28 cellular contexts compared by ENCODE assay signal in genomic region chr11:48168815-48169214, GRCh38. TPM values are rescaled to one million over a fixed set of nuclear protein-coding genes. Genes with fewer than 3 reads are reported as not detected.
"Had no signal": no experiment of that assay in that cellular context is flagged by ENCODE, and none has a peak within 500 bp of the region (broad histone marks: within the 10 kb centered on the region; RNA-seq: fewer than 3 reads in every experiment).

No MANE protein-coding gene starts in this region.

- H3K9me3 ChIP-seq: adrenal gland, ascending aorta, colonic mucosa, gastrocnemius medialis, ovary, prostate gland, tibial nerve had no signal

- H3K4me1 ChIP-seq: colonic mucosa, prostate gland had no signal

- H3K27ac Mint-ChIP-seq: activated CD4-positive, alpha-beta T cell treated with anti-CD3 and anti-CD28 coated beads for 36 hours; activated naive CD8-positive, alpha-beta T cell; activated T-helper 2 cell treated with anti-CD3 and anti-CD28 coated beads, Interferon-gamma antibody, Interleukin-2, Interleukin-4, amounts not matched to agents 10 μg/mL and 5 μg/mL and 100 μg/mL, durations not matched to agents 14 hours and 24 hours and 36 hours; WTC11 had no signal

- H3K4me1 Mint-ChIP-seq: WTC11 had no signal

- H3K27me3 ChIP-seq: adrenal gland, ascending aorta, colonic mucosa, dorsolateral prefrontal cortex, gastrocnemius medialis, ovary, tibial nerve had no signal

- DNase-seq: activated CD4-positive, alpha-beta T cell treated with anti-CD3 and anti-CD28 coated beads for 36 hours; activated CD4-positive, alpha-beta T cell treated with anti-CD3 and anti-CD28 coated beads, Interleukin-2, amount 50 U/mL, for 48 hours; activated CD8-positive, alpha-beta memory T cell treated with anti-CD3 and anti-CD28 coated beads, Interleukin-2, amount 50 U/mL, for 48 hours; activated naive CD4-positive, alpha-beta T cell; activated T-cell treated with anti-CD3 and anti-CD28 coated beads, Interleukin-2, amount 50 U/mL, for 4 hours; adrenal gland; colonic mucosa; dorsolateral prefrontal cortex; effector memory CD8-positive, alpha-beta T cell; gastrocnemius medialis; head of caudate nucleus; natural killer cell; ovary; stimulated activated naive CD8-positive, alpha-beta T cell treated with anti-CD3 and anti-CD28 coated beads, Interleukin-15, amount 100 ng/mL, for 72 hours; T-cell; T1000 had no signal

- H3K4me3 Mint-ChIP-seq: activated CD4-positive, alpha-beta T cell treated with anti-CD3 and anti-CD28 coated beads for 36 hours; activated naive CD8-positive, alpha-beta T cell; activated T-cell treated with anti-CD3 and anti-CD28 coated beads, Interleukin-2, amount 50 U/mL, for 4 hours; effector memory CD8-positive, alpha-beta T cell; natural killer cell; stimulated activated naive CD8-positive, alpha-beta T cell treated with anti-CD3 and anti-CD28 coated beads, Interleukin-15, amount 100 ng/mL, for 72 hours; T-cell; WTC11 had no signal

- H3K36me3 ChIP-seq: colonic mucosa, gastrocnemius medialis, ovary, prostate gland had no signal

- H3K36me3 Mint-ChIP-seq: natural killer cell had no signal

- H3K9me3 Mint-ChIP-seq: activated T-cell treated with anti-CD3 and anti-CD28 coated beads, Interleukin-2, amount 50 U/mL, for 4 hours; activated T-helper 2 cell treated with anti-CD3 and anti-CD28 coated beads, Interferon-gamma antibody, Interleukin-2, Interleukin-4, amounts not matched to agents 10 μg/mL and 5 μg/mL and 100 μg/mL, durations not matched to agents 14 hours and 24 hours and 36 hours; effector memory CD8-positive, alpha-beta T cell; natural killer cell; stimulated activated naive CD8-positive, alpha-beta T cell treated with anti-CD3 and anti-CD28 coated beads, Interleukin-15, amount 100 ng/mL, for 72 hours; T-cell; WTC11 had no signal

- H3K4me3 ChIP-seq: adrenal gland, ascending aorta, colonic mucosa, dorsolateral prefrontal cortex, gastrocnemius medialis, ovary, prostate gland, tibial nerve had no signal

- H3K27ac ChIP-seq: adrenal gland, ascending aorta, colonic mucosa, gastrocnemius medialis, ovary, prostate gland had no signal

- H3K27me3 Mint-ChIP-seq: activated CD4-positive, alpha-beta T cell treated with anti-CD3 and anti-CD28 coated beads for 36 hours; activated naive CD8-positive, alpha-beta T cell; effector memory CD8-positive, alpha-beta T cell; stimulated activated naive CD8-positive, alpha-beta T cell treated with anti-CD3 and anti-CD28 coated beads, Interleukin-15, amount 100 ng/mL, for 72 hours; T-cell had no signal

RNA-seq across cellular contexts. Expression of gene OR4B1, which starts 47.8 kb away (rescaled TPM):
- total RNA-seq: activated CD4-positive, alpha-beta T cell treated with anti-CD3 and anti-CD28 coated beads for 36 hours; activated CD8-positive, alpha-beta memory T cell treated with anti-CD3 and anti-CD28 coated beads for 36 hours; activated T-cell treated with anti-CD3 and anti-CD28 coated beads, Interleukin-2, amount 50 U/mL, for 4 hours; activated T-helper 2 cell treated with anti-CD3 and anti-CD28 coated beads, Interferon-gamma antibody, Interleukin-2, Interleukin-4, amounts not matched to agents 10 μg/mL and 5 μg/mL and 100 μg/mL, durations not matched to agents 14 hours and 24 hours and 36 hours; adrenal gland; ascending aorta; colonic mucosa; dorsolateral prefrontal cortex; endothelial cell of umbilical vein; esophagus mucosa; gastrocnemius medialis; left lobe of liver; lung microvascular endothelial cell; natural killer cell; ovary; prostate gland; T-cell; tibial nerve; urinary bladder; WTC11 had no signal
